In genomic region chr2:110933420-110933819, GRCh38 we compare ENCODE assay signal across 34 cellular contexts.
"Had no signal": no experiment of that assay in that cellular context is flagged by ENCODE, and none has a peak within 500 bp of the region (broad histone marks: within the 10 kb centered on the region; RNA-seq: fewer than 3 reads in every experiment).

No MANE protein-coding gene starts in this region.

- H3K4me2 ChIP-seq: KMS-11 had no signal

- H3K4me3 ChIP-seq: MG63 had no signal

- H3K27ac ChIP-seq: KMS-11 had no signal

- H3K9ac ChIP-seq: KMS-11 had no signal

- H3K27me3 ChIP-seq: MG63 had no signal

- H3K36me3 ChIP-seq: MG63 had no signal

- DNase-seq: Karpas-422, Kasumi-1, MG63, MM.1S, MV-4-11, NCI-H1048, NCI-H1092, NCI-H1092 treated with DMSO at 0.1 percent for 48 hours, NCI-H1105, NCI-H1105 treated with DMSO at 0.1 percent for 48 hours, NCI-H1417, NCI-H1417 treated with DMSO at 0.1 percent for 48 hours, NCI-H1436, NCI-H1436 treated with DMSO at 0.1 percent for 48 hours, NCI-H146, NCI-H1694, NCI-H1694 treated with DMSO at 0.1 percent for 48 hours, NCI-H187, NCI-H187 treated with DMSO at 0.1 percent for 48 hours, NCI-H1930, NCI-H2029, NCI-H2029 treated with DMSO at 0.1 percent for 48 hours, NCI-H2081, NCI-H2081 treated with DMSO at 0.1 percent for 48 hours, NCI-H2107, NCI-H2171, NCI-H2171 treated with DMSO at 0.1 percent for 48 hours, NCI-H2227 treated with DMSO at 0.1 percent for 48 hours, NCI-H226, NCI-H345, NCI-H446, NCI-H446 treated with DMSO at 0.1 percent for 48 hours, NCI-H510A had no signal
